ENCODE assay signal across 21 cellular contexts in the genomic region with DNA sequence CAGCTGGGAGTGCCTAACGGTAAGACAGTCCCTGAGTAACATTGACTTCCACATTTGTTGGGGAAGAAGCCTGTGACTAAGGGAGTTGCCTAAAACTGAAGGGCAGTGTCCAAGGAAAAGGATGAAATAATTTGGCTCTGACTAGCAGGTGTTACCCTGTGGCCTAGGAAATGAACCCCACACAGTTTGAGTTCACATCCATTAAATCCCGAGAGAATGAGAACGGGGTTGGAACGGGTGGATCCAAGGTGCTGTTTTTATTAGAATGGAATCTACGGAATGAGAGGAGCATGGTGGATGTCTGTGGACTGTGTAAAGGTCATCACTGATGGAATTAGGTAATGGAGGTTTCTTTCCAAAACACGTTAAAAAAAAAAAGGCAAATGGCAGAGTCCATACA.
"Had no signal": no experiment of that assay in that cellular context is flagged by ENCODE, and none has a peak within 500 bp of the region (broad histone marks: within the 10 kb centered on the region; RNA-seq: fewer than 3 reads in every experiment).

No MANE protein-coding gene starts in this region.

- H3K27ac Mint-ChIP-seq: endodermal cell; natural killer cell treated with Interleukin-12 subunit alpha and Interleukin-12 subunit beta and Interleukin-15 and Interleukin-18, amount 100 ng/mL, for 72 hours; neural progenitor cell; progenitor cell of endocrine pancreas; stimulated activated memory B cell treated with anti-CD40 and anti-IgM and Interleukin-4, amounts not matched to agents 10 μg/mL and 1 μg/mL and 100 μg/mL, for 72 hours; stimulated activated naive CD8-positive, alpha-beta T cell treated with anti-CD3 and anti-CD28 coated beads, Interleukin-15, Interleukin-2, amounts not matched to agents 100 ng/mL and 50 ng/mL, for 24 hours had no signal

- H3K27me3 Mint-ChIP-seq: natural killer cell treated with Interleukin-12 subunit alpha and Interleukin-12 subunit beta and Interleukin-15 and Interleukin-18, amount 100 ng/mL, for 72 hours; progenitor cell of endocrine pancreas; stimulated activated memory B cell treated with anti-CD40 and anti-IgM and Interleukin-4, amounts not matched to agents 10 μg/mL and 1 μg/mL and 100 μg/mL, for 72 hours; stimulated activated naive CD8-positive, alpha-beta T cell treated with anti-CD3 and anti-CD28 coated beads, Interleukin-15, Interleukin-2, amounts not matched to agents 100 ng/mL and 50 ng/mL, for 24 hours had no signal

- H3K4me2 ChIP-seq: neural progenitor cell had no signal

- H3K4me1 Mint-ChIP-seq: stimulated activated memory B cell treated with anti-CD40 and anti-IgM and Interleukin-4, amounts not matched to agents 10 μg/mL and 1 μg/mL and 100 μg/mL, for 72 hours had no signal

- H3K4me1 ChIP-seq: tibial artery, upper lobe of left lung, vagina had no signal

- H3K4me3 ChIP-seq: coronary artery, heart left ventricle, neural progenitor cell, ovary, tibial artery, upper lobe of left lung, vagina had no signal

- H3K27me3 ChIP-seq: heart left ventricle, neural progenitor cell, ovary, tibial artery, upper lobe of left lung, vagina had no signal

- H3K9me3 Mint-ChIP-seq: endodermal cell; natural killer cell treated with Interleukin-12 subunit alpha and Interleukin-12 subunit beta and Interleukin-15 and Interleukin-18, amount 100 ng/mL, for 72 hours; neural progenitor cell; stimulated activated memory B cell treated with anti-CD40 and anti-IgM and Interleukin-4, amounts not matched to agents 10 μg/mL and 1 μg/mL and 100 μg/mL, for 72 hours; stimulated activated naive CD8-positive, alpha-beta T cell treated with anti-CD3 and anti-CD28 coated beads, Interleukin-15, Interleukin-2, amounts not matched to agents 100 ng/mL and 50 ng/mL, for 24 hours had no signal

- H3K9me3 ChIP-seq: heart left ventricle, ovary, tibial artery, upper lobe of left lung, vagina had no signal

- H3K36me3 ChIP-seq: neural progenitor cell, ovary had no signal

- DNase-seq: effector CD4-positive, alpha-beta T cell; erythroblast; foreskin melanocyte; heart left ventricle; hippocampal formation; left colon; mammary epithelial cell; nucleus accumbens; ovary; right cardiac atrium; stimulated activated CD4-positive, alpha-beta T cell treated with anti-CD3 and anti-CD28 coated beads, Interleukin-4, amount 100 ng/mL, for 1 hour; tibial artery; upper lobe of left lung had no signal

- H2AFZ ChIP-seq: neural progenitor cell had no signal

- H3K27ac ChIP-seq: coronary artery, heart left ventricle, neural progenitor cell, ovary, tibial artery, upper lobe of left lung, vagina had no signal

- H3K4me3 Mint-ChIP-seq: endodermal cell; natural killer cell treated with Interleukin-12 subunit alpha and Interleukin-12 subunit beta and Interleukin-15 and Interleukin-18, amount 100 ng/mL, for 72 hours; neural progenitor cell; stimulated activated memory B cell treated with anti-CD40 and anti-IgM and Interleukin-4, amounts not matched to agents 10 μg/mL and 1 μg/mL and 100 μg/mL, for 72 hours; stimulated activated naive CD8-positive, alpha-beta T cell treated with anti-CD3 and anti-CD28 coated beads, Interleukin-15, Interleukin-2, amounts not matched to agents 100 ng/mL and 50 ng/mL, for 24 hours had no signal

- H3K9ac ChIP-seq: neural progenitor cell had no signal
